8 cellular contexts compared by ENCODE assay signal in the genomic region with DNA sequence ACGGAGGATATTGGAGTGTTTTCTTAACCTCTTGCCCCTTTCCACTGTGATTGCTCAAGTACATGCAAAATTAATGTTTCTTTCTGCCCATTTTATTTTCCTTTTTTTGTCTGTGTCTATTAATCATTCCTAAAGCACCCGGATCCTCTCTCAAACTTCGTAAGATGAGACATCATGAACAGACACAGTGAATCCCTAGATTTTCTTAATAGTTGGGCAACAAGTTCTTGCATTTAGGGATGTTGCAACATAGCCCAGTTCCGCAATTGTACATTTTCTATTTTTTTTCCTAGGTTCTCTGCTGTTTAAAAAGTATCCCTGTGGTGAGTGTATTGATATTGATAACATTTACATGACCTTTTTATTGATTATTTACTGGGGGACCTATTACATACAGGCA. TPM values are rescaled to one million over a fixed set of nuclear protein-coding genes. Genes with fewer than 3 reads are reported as not detected.
DNase-seq lines count a peak whose midpoint lies in the region; ATAC-seq lines count a peak whose summit lies in the region.

No MANE protein-coding gene starts in this region.

- ATAC-seq in activated CD8-positive, alpha-beta memory T cell treated with anti-CD3 and anti-CD28 coated beads, Interleukin-2, amount 10 ng/mL, durations not matched to agents 7 days and 5 days = no peak

- H3K27me3 Mint-ChIP-seq in activated CD8-positive, alpha-beta memory T cell treated with anti-CD3 and anti-CD28 coated beads, Interleukin-2, amount 10 ng/mL, durations not matched to agents 7 days and 5 days = no peaks in the 10 kb centered on the region

- H3K27ac ChIP-seq in SJCRH30 = peak overlapping the region; percentile 63; the same call in 1 of the 2 replicates

- peak overlapping the region; percentile 96 for H3K4me3 Mint-ChIP-seq in activated CD8-positive, alpha-beta memory T cell treated with anti-CD3 and anti-CD28 coated beads, Interleukin-2, amount 10 ng/mL, durations not matched to agents 7 days and 5 days

- peak overlapping the region; percentile 97 for H3K27ac Mint-ChIP-seq in activated CD8-positive, alpha-beta memory T cell treated with anti-CD3 and anti-CD28 coated beads, Interleukin-2, amount 10 ng/mL, durations not matched to agents 7 days and 5 days

- no peak for DNase-seq in activated CD8-positive, alpha-beta memory T cell treated with anti-CD3 and anti-CD28 coated beads, Interleukin-2, amount 10 ng/mL, durations not matched to agents 7 days and 5 days
- no peak for DNase-seq in activated CD8-positive, alpha-beta memory T cell treated with anti-CD3 and anti-CD28 coated beads, Interleukin-2, amount 50 U/mL, for 48 hours
- DNase-seq in SJCRH30 = no peak
- DNase-seq in fibroblast of the conjunctiva (ENCODE audit: low read depth) = peak; percentile 59
- DNase-seq in stromal cell of bone marrow (ENCODE audit: low read depth) = peak; percentile 62
- DNase-seq in NCI-H1417 treated with DMSO at 0.1 percent for 48 hours (lab: John Stamatoyannopoulos, UW) = no peak
- DNase-seq in stimulated activated CD4-positive, alpha-beta T cell treated with anti-CD3 and anti-CD28 coated beads, Interleukin-15, amount 100 ng/mL, for 24 hours = no peak
- no peak for DNase-seq in stimulated activated naive CD4-positive, alpha-beta T cell (lab: John Stamatoyannopoulos, UW)

- H3K27me3 ChIP-seq in SJCRH30 = no peaks in the 10 kb centered on the region

- CTCF ChIA-PET in activated CD8-positive, alpha-beta memory T cell treated with anti-CD3 and anti-CD28 coated beads, Interleukin-2, amount 10 ng/mL, durations not matched to agents 7 days and 5 days (lab: Charles Lee) = interaction anchor here (0.8 to 4.0 kb wide), 7 partner anchors 10 to 1345 kb away, joined by 3 to 39 read pairs (median 20); a partner anchor contains a TSS

- H3K9me3 ChIP-seq in SJCRH30 (replicated peaks) = no peaks in the 10 kb centered on the region

- H3K36me3 ChIP-seq in SJCRH30 = 0 out of 2 replicates have a peak, but pooled peaks cover 3% of the 10 kb centered on the region

- H3K4me1 Mint-ChIP-seq in activated CD8-positive, alpha-beta memory T cell treated with anti-CD3 and anti-CD28 coated beads, Interleukin-2, amount 10 ng/mL, durations not matched to agents 7 days and 5 days = peaks cover 73% of the 10 kb centered on the region

- peak overlapping the region; percentile 54 for H3K4me3 ChIP-seq in SJCRH30

- no peaks in the 10 kb centered on the region for H3K4me1 ChIP-seq in SJCRH30

- peaks cover 57% of the 10 kb centered on the region for H3K36me3 Mint-ChIP-seq in activated CD8-positive, alpha-beta memory T cell treated with anti-CD3 and anti-CD28 coated beads, Interleukin-2, amount 10 ng/mL, durations not matched to agents 7 days and 5 days

- no peaks in the 10 kb centered on the region for H3K9me3 Mint-ChIP-seq in activated CD8-positive, alpha-beta memory T cell treated with anti-CD3 and anti-CD28 coated beads, Interleukin-2, amount 10 ng/mL, durations not matched to agents 7 days and 5 days (ENCODE audit: low read depth)

RNA-seq across cellular contexts. Expression of a gene that starts 2.9 kb away (rescaled TPM):
- 100 to 1,000 TPM; 136 to 152 TPM for total RNA-seq in activated CD8-positive, alpha-beta memory T cell treated with anti-CD3 and anti-CD28 coated beads, Interleukin-2, amount 10 ng/mL, durations not matched to agents 7 days and 5 days
- total RNA-seq in SJCRH30 (2014; rRNA removed; shearing (Covaris generic)) = 19.8 and 25.5 TPM in 2 replicates

RNA-seq across cellular contexts. Expression of a gene that starts 26.4 kb away (rescaled TPM):
- total RNA-seq in activated CD8-positive, alpha-beta memory T cell treated with anti-CD3 and anti-CD28 coated beads, Interleukin-2, amount 10 ng/mL, durations not matched to agents 7 days and 5 days = under 1 TPM; 0.12 to 0.28 TPM
- total RNA-seq in SJCRH30 (2014; rRNA removed; shearing (Covaris generic)) = 26.3 and 26.7 TPM in 2 replicates

RNA-seq across cellular contexts. Expression of a gene that starts 38.5 kb away (rescaled TPM):
- 10 to 100 TPM; 42.7 to 46.5 TPM for total RNA-seq in activated CD8-positive, alpha-beta memory T cell treated with anti-CD3 and anti-CD28 coated beads, Interleukin-2, amount 10 ng/mL, durations not matched to agents 7 days and 5 days
- total RNA-seq in SJCRH30 (2014; rRNA removed; shearing (Covaris generic)) = 58.3 and 69.9 TPM in 2 replicates

RNA-seq across cellular contexts. Expression of a gene that starts 59.4 kb away (rescaled TPM):
- total RNA-seq in activated CD8-positive, alpha-beta memory T cell treated with anti-CD3 and anti-CD28 coated beads, Interleukin-2, amount 10 ng/mL, durations not matched to agents 7 days and 5 days = not detected
- 0.24 and 0.28 TPM in 2 replicates for total RNA-seq in SJCRH30 (2014; rRNA removed; shearing (Covaris generic))

Comparison
In these comparisons a context has a peak if more than half of its experiments do, and no peak if none do; other contexts are left out.
1. DNase-seq: peak in fibroblast of the conjunctiva (single experiment) and stromal cell of bone marrow (single experiment); none in activated CD8-positive, alpha-beta memory T cell treated with anti-CD3 and anti-CD28 coated beads, Interleukin-2, amount 10 ng/mL, durations not matched to agents 7 days and 5 days (single experiment), activated CD8-positive, alpha-beta memory T cell treated with anti-CD3 and anti-CD28 coated beads, Interleukin-2, amount 50 U/mL, for 48 hours (single experiment), SJCRH30 (0 of 2), NCI-H1417 treated with DMSO at 0.1 percent for 48 hours (single experiment), stimulated activated CD4-positive, alpha-beta T cell treated with anti-CD3 and anti-CD28 coated beads, Interleukin-15, amount 100 ng/mL, for 24 hours (single experiment) and stimulated activated naive CD4-positive, alpha-beta T cell (0 of 6).
2. RNA of a gene that starts 26.4 kb away (total RNA-seq): 26.3 to 26.7 TPM in SJCRH30; 0.12 to 0.28 TPM in activated CD8-positive, alpha-beta memory T cell treated with anti-CD3 and anti-CD28 coated beads, Interleukin-2, amount 10 ng/mL, durations not matched to agents 7 days and 5 days; every median in the first group is over 10 times any median in the second.